ENCODE assay signal across 8 cellular contexts in the genomic region with DNA sequence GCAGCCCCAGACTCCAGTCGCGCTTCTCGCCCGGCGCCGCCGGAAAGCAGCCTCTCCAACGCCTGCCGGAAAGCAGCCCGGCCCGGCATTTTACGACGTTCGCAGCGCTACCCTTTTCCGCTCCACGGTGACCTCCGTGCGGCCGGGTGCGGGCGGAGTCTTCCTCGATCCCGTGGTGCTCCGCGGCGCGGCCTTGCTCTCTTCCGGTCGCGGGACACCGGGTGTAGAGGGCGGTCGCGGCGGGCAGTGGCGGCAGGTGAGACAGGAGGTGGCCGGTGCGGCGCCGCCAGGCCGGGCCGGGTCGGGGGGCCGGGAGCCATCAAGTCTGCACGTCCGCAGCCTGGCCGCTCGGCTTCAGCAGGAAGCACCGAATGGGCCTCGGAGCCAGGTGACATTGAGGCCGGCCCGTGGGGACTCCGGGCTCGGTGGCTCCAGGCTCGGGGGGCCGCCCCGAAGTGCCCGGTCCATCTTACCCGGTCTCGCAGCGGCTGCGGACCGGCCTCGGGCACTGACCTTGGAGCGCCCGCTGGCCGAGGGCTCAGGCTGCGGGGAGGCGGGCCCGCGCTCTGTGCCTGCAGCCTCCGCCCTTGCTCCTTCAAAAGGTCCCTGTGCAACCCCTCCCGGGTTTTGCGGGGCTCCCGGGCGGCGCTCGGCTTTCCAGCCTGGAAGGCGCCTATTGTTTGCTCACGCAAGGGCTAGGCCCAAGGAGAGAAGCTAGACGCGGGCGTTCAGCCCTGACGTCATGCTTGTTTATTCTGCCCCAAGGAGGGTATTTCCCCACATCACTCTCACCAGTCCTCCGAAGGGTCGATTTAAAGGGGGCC. TPM values are rescaled to one million over a fixed set of nuclear protein-coding genes. Genes with fewer than 3 reads are reported as not detected.
DNase-seq lines count a peak whose midpoint lies in the region; ATAC-seq, FAIRE-seq and TF ChIP-seq lines count a peak whose summit lies in the region.

A gene (plus strand): TSS at position 199 of the 824 bp plus-strand sequence. CDS start 1,511 bp downstream, outside the sequence.
A gene (minus strand): TSS at position 48 of the 824 bp plus-strand sequence. CDS start 249 bp downstream, outside the sequence.

- 1% methylated on average over 20 of the region's 87 CpGs for WGBS in HepG2 (ENCODE audit: low lambda C conversion rate)

- H3K4me2 ChIP-seq in HepG2 (ENCODE audit: low read depth, low read length) = peak within 1 kb of the TSS; percentile 91

- in situ Hi-C loops in HepG2 (cut with HindIII; ENCODE audit: extremely low pct_ligation_motif_present, low pct_unique_long_range_greater_than_20kb) = loop anchor here (25.0 kb wide), 1 partner anchor 713 kb away; a partner anchor contains a TSS

- H3K4me3 ChIP-seq in HepG2 (replicated peaks in 1 of 3; ENCODE audit: insufficient read depth in 1 of 3, low read depth in 2 of 3, low read length in 3 of 3) = peak within 1 kb of the TSS; percentile 85 to 100 (median 89)

- BruUV-seq in HepG2 (replicated peaks; lab: Mats Ljungman, UMichigan) = no TSS peak

- TF ChIP-seq EP300 in HepG2 (IDR thresholded peaks at IDR 0.05; ENCODE audit: low read depth in 2 of 2, low read length in 2 of 2) (peak in 1 of 2 experiments; percentile 43; a peak in 2 of 4 replicates), HepG2 (CRISPR knock-in tag; IDR thresholded peaks at IDR 0.05; ENCODE audit: borderline replicate concordance) (no peak)

- H3K79me2 ChIP-seq in HepG2 (ENCODE audit: insufficient read depth, low read length) = peaks cover 79% of the 10 kb centered on the region

- intact Hi-C loops in HepG2 (cut with micrococcal nuclease; ENCODE audit: unreplicated experiment) = no loop called here

- peak within 1 kb of the TSS; percentile 97 for H3K9ac ChIP-seq in HepG2 (ENCODE audit: insufficient read depth, low read depth, low read length)

- TF ChIP-seq RAD21 in HepG2 (CRISPR knock-in tag; IDR thresholded peaks at IDR 0.05) = no peak

- DNase-seq in CD1c-positive myeloid dendritic cell (ENCODE audit: extremely low spot score) (peak; percentile 97), NCI-H748 treated with DMSO at 0.1 percent for 48 hours (lab: John Stamatoyannopoulos, UW) (peak; percentile 52), dermis blood vessel endothelial cell (peak; percentile 94), HepG2 (ENCODE audit: low spot score) (peak; percentile 90)
- peak; percentile 90 for DNase-seq in activated CD4-positive, alpha-beta T cell treated with anti-CD3 and anti-CD28 coated beads, Interleukin-2, amount 50 U/mL, for 4 hours
- DNase-seq in stimulated activated CD4-positive, alpha-beta T cell treated with anti-CD3 and anti-CD28 coated beads, Interleukin-2, amount 100 ng/mL, for 48 hours = peak; percentile 92 to 93

- peaks cover 45% of the 10 kb centered on the region for H3K4me1 ChIP-seq in HepG2 (ENCODE audit: insufficient read depth, low read length)

- H3K36me3 ChIP-seq in HepG2 (replicated peaks in 1 of 2; ENCODE audit: control insufficient read depth in 1 of 2, insufficient read depth in 2 of 2, low read length in 2 of 2) = peaks cover 29 to 57% of the 10 kb centered on the region in 2 experiments

- ATAC-seq in GM19397 (IDR thresholded peaks at IDR 0.05; ENCODE audit: unreplicated experiment) (peak; percentile 80), HG03565 (IDR thresholded peaks at IDR 0.05; ENCODE audit: unreplicated experiment) (peak; percentile 66), HepG2 (peak; percentile 88)

- H4K20me1 ChIP-seq in HepG2 (ENCODE audit: insufficient read depth, low read length) = peaks cover 24% of the 10 kb centered on the region

- H3K27ac ChIP-seq in HepG2 (ENCODE audit: extremely low read length, insufficient read depth, low read length) = peak within 1 kb of the TSS; percentile 92

- H3K27me3 ChIP-seq in HepG2 (ENCODE audit: control insufficient read depth in 1 of 2, insufficient read depth in 2 of 2, low read length in 2 of 2) = no peaks in the 10 kb centered on the region; a peak in 1 of 5 replicates

- H2AFZ ChIP-seq in HepG2 (ENCODE audit: low read length) = no peak within 1 kb of the TSS

- H3K9me3 ChIP-seq in HepG2 (ENCODE audit: low read length) = no peaks in the 10 kb centered on the region

- POLR2A ChIA-PET in HepG2 (lab: Yijun Ruan, JAX) = interaction anchor here (0.8 kb wide), 1 partner anchor 789 kb away, joined by 3 read pairs; a partner anchor contains a TSS

- no peak for FAIRE-seq in HepG2 (lab: Jason Lieb, UNC)

- peak; percentile 30 for TF ChIP-seq CTCF in HepG2 (CRISPR knock-in tag; IDR thresholded peaks at IDR 0.05)

- TF ChIP-seq POLR2A in HepG2 (IDR thresholded peaks at IDR 0.05; ENCODE audit: insufficient read depth in 1 of 2, low read depth in 2 of 2, low read length in 2 of 2) = peak; percentile 65 to 88; a peak in 3 of 4 replicates

- CTCF ChIA-PET in HepG2 (lab: Yijun Ruan, JAX; ENCODE audit: low intra/inter-chr PET ratio, low total read pairs) = no interaction called here

TF ChIP-seq in HepG2, 621 proteins besides CTCF, POLR2A, EP300 and RAD21 (continues in another document):
- no peak for TF ChIP-seq ZC3H4 (CRISPR knock-in tag; IDR thresholded peaks at IDR 0.05; ENCODE audit: borderline replicate concordance)
- TF ChIP-seq, protein P1, sequence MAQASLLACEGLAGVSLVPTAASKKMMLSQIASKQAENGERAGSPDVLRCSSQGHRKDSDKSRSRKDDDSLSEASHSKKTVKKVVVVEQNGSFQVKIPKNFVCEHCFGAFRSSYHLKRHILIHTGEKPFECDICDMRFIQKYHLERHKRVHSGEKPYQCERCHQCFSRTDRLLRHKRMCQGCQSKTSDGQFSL (CRISPR knock-in tag; IDR thresholded peaks at IDR 0.05) = no peak
- TF ChIP-seq MBNL3 (CRISPR knock-in tag; conservative IDR thresholded peaks at IDR 0.05) = no peak
- TF ChIP-seq NR2F6 (IDR thresholded peaks at IDR 0.05) = peak; percentile 56
- peak; percentile 85 for TF ChIP-seq NR2F6 (CRISPR knock-in tag; IDR thresholded peaks at IDR 0.05)
- TF ChIP-seq MXI1 (IDR thresholded peaks at IDR 0.05; ENCODE audit: borderline replicate concordance, low read depth, low read length) = peak; percentile 58; the same call in 1 of the 3 replicates
- peak; percentile 18; the same call in 1 of the 2 replicates for TF ChIP-seq GPN1 (CRISPR knock-in tag; IDR thresholded peaks at IDR 0.05; ENCODE audit: borderline replicate concordance)
- TF ChIP-seq ZNF841 (CRISPR knock-in tag; IDR thresholded peaks at IDR 0.05; ENCODE audit: borderline replicate concordance) = no peak
- 0 out of 2 replicates have a peak, but pooled peaks have one; percentile 58 for TF ChIP-seq ZSCAN9 (CRISPR knock-in tag; IDR thresholded peaks at IDR 0.05; ENCODE audit: borderline replicate concordance)
- peak; percentile 24; the same call in 1 of the 2 replicates for TF ChIP-seq HOXA5 (CRISPR knock-in tag; IDR thresholded peaks at IDR 0.05)

RNA-seq across cellular contexts. Expression of the first gene that starts in this region (rescaled TPM):
- total RNA-seq in dermis blood vessel endothelial cell (321 and 608 TPM in 2 replicates), HepG2 (2016; rRNA removed; fragmentation: Illumina TruSeq; extraction: Trizol) (631 and 658 TPM in 2 replicates)
- total RNA-seq in HepG2 (2016; cell fraction: cytosol; rRNA removed; fragmentation: Illumina TruSeq; extraction: Trizol; ENCODE audit: low read depth) = 381 and 407 TPM in 2 replicates
- 648 and 655 TPM in 2 replicates for total RNA-seq in HepG2 (2016; cell fraction: insoluble cytoplasmic fraction; rRNA removed; fragmentation: Illumina TruSeq; extraction: Trizol)
- 496 and 528 TPM in 2 replicates for total RNA-seq in HepG2 (2016; cell fraction: membrane; rRNA removed; fragmentation: Illumina TruSeq; extraction: Trizol)
- total RNA-seq in HepG2 (2016; cell fraction: nucleus; rRNA removed; fragmentation: Illumina TruSeq; extraction: Trizol) = 310 and 337 TPM in 2 replicates
- 838 and 902 TPM in 2 replicates for polyA plus RNA-seq in HepG2 (2011; rRNA removed)
- 1,053 and 1,212 TPM in 2 replicates for polyA plus RNA-seq in HepG2 (2011; cell fraction: cytosol; rRNA removed)
- polyA plus RNA-seq in HepG2 (2011; cell fraction: nucleus; rRNA removed) = 388 and 389 TPM in 2 replicates
- polyA plus RNA-seq in HepG2 (2012) = 443 and 505 TPM in 2 replicates
- polyA plus RNA-seq in HepG2 (2016; cell fraction: cytosol; fragmentation: Illumina TruSeq; extraction: Trizol; ENCODE audit: low read depth) = 414 and 464 TPM in 2 replicates
- 675 and 705 TPM in 2 replicates for polyA plus RNA-seq in HepG2 (2016; cell fraction: insoluble cytoplasmic fraction; fragmentation: Illumina TruSeq; extraction: Trizol; ENCODE audit: low read depth)
- polyA plus RNA-seq in HepG2 (2016; cell fraction: membrane; fragmentation: Illumina TruSeq; extraction: Trizol; ENCODE audit: low read depth) = 456 and 498 TPM in 2 replicates
- 604 and 614 TPM in 2 replicates for polyA plus RNA-seq in HepG2 (2016; cell fraction: nucleus; fragmentation: Illumina TruSeq; extraction: Trizol; ENCODE audit: insufficient read depth, low read depth)
- polyA minus RNA-seq in HepG2 (2011; rRNA and poly(A)+ RNA removed; ENCODE audit: low replicate concordance) = 364 and 524 TPM in 2 replicates
- 143 and 144 TPM in 2 replicates for polyA minus RNA-seq in HepG2 (2011; cell fraction: cytosol; rRNA and poly(A)+ RNA removed)
- polyA minus RNA-seq in HepG2 (2011; cell fraction: nucleus; rRNA and poly(A)+ RNA removed) = 99.5 and 129 TPM in 2 replicates

RNA-seq across cellular contexts. Expression of the second gene that starts in this region (rescaled TPM):
- 36.0 and 36.1 TPM in 2 replicates for total RNA-seq in dermis blood vessel endothelial cell
- 47.6 and 55.0 TPM in 2 replicates for total RNA-seq in HepG2 (2016; rRNA removed; fragmentation: Illumina TruSeq; extraction: Trizol)
- 56.6 and 69.3 TPM in 2 replicates for total RNA-seq in HepG2 (2016; cell fraction: cytosol; rRNA removed; fragmentation: Illumina TruSeq; extraction: Trizol; ENCODE audit: low read depth)
- 42.9 and 52.9 TPM in 2 replicates for total RNA-seq in HepG2 (2016; cell fraction: insoluble cytoplasmic fraction; rRNA removed; fragmentation: Illumina TruSeq; extraction: Trizol)
- total RNA-seq in HepG2 (2016; cell fraction: membrane; rRNA removed; fragmentation: Illumina TruSeq; extraction: Trizol) = 53.7 and 67.6 TPM in 2 replicates
- total RNA-seq in HepG2 (2016; cell fraction: nucleus; rRNA removed; fragmentation: Illumina TruSeq; extraction: Trizol) = 34.0 and 36.1 TPM in 2 replicates
- 71.6 and 76.0 TPM in 2 replicates for polyA plus RNA-seq in HepG2 (2011; rRNA removed)
- 60.8 and 68.0 TPM in 2 replicates for polyA plus RNA-seq in HepG2 (2011; cell fraction: cytosol; rRNA removed)
- polyA plus RNA-seq in HepG2 (2011; cell fraction: nucleus; rRNA removed) = 45.9 and 50.4 TPM in 2 replicates
- polyA plus RNA-seq in HepG2 (2012) = 29.9 and 30.5 TPM in 2 replicates
- polyA plus RNA-seq in HepG2 (2016; cell fraction: cytosol; fragmentation: Illumina TruSeq; extraction: Trizol; ENCODE audit: low read depth) = 65.3 and 83.6 TPM in 2 replicates
- 58.1 and 66.0 TPM in 2 replicates for polyA plus RNA-seq in HepG2 (2016; cell fraction: insoluble cytoplasmic fraction; fragmentation: Illumina TruSeq; extraction: Trizol; ENCODE audit: low read depth)
- polyA plus RNA-seq in HepG2 (2016; cell fraction: membrane; fragmentation: Illumina TruSeq; extraction: Trizol; ENCODE audit: low read depth) = 59.1 and 73.6 TPM in 2 replicates
- 69.1 and 78.6 TPM in 2 replicates for polyA plus RNA-seq in HepG2 (2016; cell fraction: nucleus; fragmentation: Illumina TruSeq; extraction: Trizol; ENCODE audit: insufficient read depth, low read depth)
- polyA minus RNA-seq in HepG2 (2011; rRNA and poly(A)+ RNA removed; ENCODE audit: low replicate concordance) = 61.8 and 82.3 TPM in 2 replicates
- polyA minus RNA-seq in HepG2 (2011; cell fraction: cytosol; rRNA and poly(A)+ RNA removed) = 27.0 and 43.3 TPM in 2 replicates
- 44.0 and 45.6 TPM in 2 replicates for polyA minus RNA-seq in HepG2 (2011; cell fraction: nucleus; rRNA and poly(A)+ RNA removed)

Comparison
In these comparisons a context has a peak if more than half of its experiments do, and no peak if none do; other contexts are left out.
1. Peak in every context shown above with its lines: DNase-seq, ATAC-seq, H3K4me3 ChIP-seq and H3K27ac ChIP-seq.